ENCODE assay signal across 18 cellular contexts in the genomic region with DNA sequence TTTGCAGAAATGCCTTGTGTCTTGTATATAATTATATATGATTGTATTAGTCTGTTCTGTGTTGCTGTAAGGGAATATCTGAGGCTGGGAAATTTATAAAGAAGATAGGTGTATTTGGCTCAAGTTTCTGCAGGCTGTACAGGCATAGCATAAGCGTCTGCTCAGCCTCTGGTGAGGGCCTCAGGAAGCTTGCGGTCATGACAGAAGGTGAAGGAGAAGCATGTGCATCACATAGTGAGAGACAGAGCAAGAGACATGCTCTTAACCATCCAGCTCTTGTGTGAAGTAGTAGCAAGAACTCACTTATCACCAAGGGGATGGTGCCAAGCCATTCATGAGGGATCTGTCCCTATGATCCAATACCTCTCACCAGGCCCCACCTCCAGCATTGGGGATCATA. TPM values are rescaled to one million over a fixed set of nuclear protein-coding genes. Genes with fewer than 3 reads are reported as not detected.
A peak's percentile ranks its signal among the peaks of the same experiment; 100 is the strongest.
DNase-seq lines count a peak whose midpoint lies in the region; ATAC-seq, FAIRE-seq and TF ChIP-seq lines count a peak whose summit lies in the region.
"Had no signal": no experiment of that assay in that cellular context is flagged by ENCODE, and none has a peak within 500 bp of the region (broad histone marks: within the 10 kb centered on the region; RNA-seq: fewer than 3 reads in every experiment).

No MANE protein-coding gene starts in this region.

- H3K9ac ChIP-seq in IMR-90 (ENCODE audit: low read depth, low read length) (no peak overlapping the region), trophoblast cell (ENCODE audit: low read length) (no peak overlapping the region)
- H3K9ac ChIP-seq: BLaER1 treated with 17β-estradiol and CSF1 and Interleukin-3, amounts not matched to agents 10 nM and 100 nM; GM23248 had no signal

- no TSS peak for BruUV-seq in IMR-90 (replicated peaks; lab: Mats Ljungman, UMichigan)

- H2BK20ac ChIP-seq in IMR-90 (ENCODE audit: low read depth, low read length), result peak overlapping the region; percentile 75

- peak overlapping the region; percentile 38 for H3K14ac ChIP-seq in IMR-90 (replicated peaks; ENCODE audit: low read depth, low read length)
- no peak overlapping the region for H3K14ac ChIP-seq in trophoblast cell (ENCODE audit: low read length)

- H3K4me3 ChIP-seq in A549 (no peak overlapping the region), IMR-90 (ENCODE audit: insufficient read depth, low read depth, low read length) (no peak overlapping the region), SJSA1 (no peak overlapping the region), trophoblast cell (ENCODE audit: low read depth, low read length) (no peak overlapping the region)
- H3K4me3 ChIP-seq: BLaER1 treated with 17β-estradiol and CSF1 and Interleukin-3, amounts not matched to agents 10 nM and 100 nM; GM23248 had no signal

- TF ChIP-seq POLR2A in A549 (IDR thresholded peaks at IDR 0.05; ENCODE audit: low read length), result no peak
- TF ChIP-seq POLR2A in IMR-90 (IDR thresholded peaks at IDR 0.05; ENCODE audit: low read depth, low read length), result no peak

- peak overlapping the region; percentile 66; the same call in 1 of the 2 replicates for H3K18ac ChIP-seq in IMR-90 (ENCODE audit: low read depth, low read length)
- H3K18ac ChIP-seq in trophoblast cell (ENCODE audit: low read length), result no peak overlapping the region

- no peak overlapping the region for H4K12ac ChIP-seq in trophoblast cell (ENCODE audit: low read depth, low read length)

- POLR2A ChIA-PET in A549 (lab: Yijun Ruan, JAX), result interaction anchor here (0.6 kb wide), 1 partner anchor 52 kb away, joined by 3 read pairs; no protein-coding TSS in a partner anchor
- POLR2A ChIA-PET in IMR-90 (lab: Charles Lee; ENCODE audit: unreplicated experiment), result interaction anchor here (0.9 kb wide), 1 partner anchor 16 kb away, joined by 3 read pairs; no protein-coding TSS in a partner anchor

- H3K27ac ChIP-seq in A549 (peak overlapping the region in 1 of 2 experiments; percentile 69; a peak in 4 of 6 replicates), IMR-90 (ENCODE audit: insufficient read depth, low read length) (no peak overlapping the region; the same call in 1 of the 2 replicates), SJSA1 (peak overlapping the region; percentile 75; the same call in 1 of the 2 replicates), trophoblast cell (ENCODE audit: low read depth, low read length) (no peak overlapping the region)
- H3K27ac ChIP-seq: BLaER1 treated with 17β-estradiol and CSF1 and Interleukin-3, amounts not matched to agents 10 nM and 100 nM; GM23248 had no signal

- dilution Hi-C loops in IMR-90 (cut with HindIII; ENCODE audit: low sequenced_read_pairs, unreplicated experiment), result no loop called here

- TF ChIP-seq CTCF in A549 (IDR thresholded peaks at IDR 0.05) (no peak), IMR-90 (conservative IDR thresholded peaks at IDR 0.05; ENCODE audit: low read depth, low read length) (no peak)

- no peak for TF ChIP-seq RAD21 in A549 (conservative IDR thresholded peaks at IDR 0.05 in 1 of 2, IDR thresholded peaks at IDR 0.05 in 1 of 2)
- no peak for TF ChIP-seq RAD21 in IMR-90 (IDR thresholded peaks at IDR 0.05; ENCODE audit: low read length)

- H2BK120ac ChIP-seq in IMR-90 (ENCODE audit: low read depth, low read length) (peak overlapping the region; percentile 24), trophoblast cell (ENCODE audit: insufficient read depth, low read length, poor library complexity) (no peak overlapping the region)

- in situ Hi-C loops in IMR-90 (cut with MboI; ENCODE audit: low sequenced_read_pairs), result no loop called here

- peaks cover 7% of the 10 kb centered on the region for H3K36me3 ChIP-seq in IMR-90 (ENCODE audit: control insufficient read depth, insufficient read depth, low read length)
- peaks cover 35% of the 10 kb centered on the region for H3K36me3 ChIP-seq in SJSA1
- H3K36me3 ChIP-seq in trophoblast cell (ENCODE audit: control insufficient read depth in 1 of 2, insufficient read depth in 2 of 2, low read length in 2 of 2), result peaks cover 4 to 12% of the 10 kb centered on the region in 2 experiments
- H3K36me3 ChIP-seq: BLaER1 treated with 17β-estradiol and CSF1 and Interleukin-3, amounts not matched to agents 10 nM and 100 nM had no signal

- H4K91ac ChIP-seq in IMR-90 (ENCODE audit: insufficient read depth, low read depth, low read length), result no peak overlapping the region
- no peak overlapping the region for H4K91ac ChIP-seq in trophoblast cell (ENCODE audit: low read depth, low read length)

- no peaks in the 10 kb centered on the region; the same call in 1 of the 2 replicates for H4K20me1 ChIP-seq in IMR-90 (ENCODE audit: insufficient read depth, low read length)
- H4K20me1 ChIP-seq: BLaER1 treated with 17β-estradiol and CSF1 and Interleukin-3, amounts not matched to agents 10 nM and 100 nM had no signal

- no peak overlapping the region for H4K5ac ChIP-seq in IMR-90 (ENCODE audit: low read depth, low read length)

- H3K27me3 ChIP-seq in IMR-90 (ENCODE audit: control insufficient read depth, insufficient read depth, low read length) (no peaks in the 10 kb centered on the region), SJSA1 (replicated peaks) (no peaks in the 10 kb centered on the region), trophoblast cell (ENCODE audit: insufficient read depth, low read length) (no peaks in the 10 kb centered on the region)

- H2AK9ac ChIP-seq in IMR-90 (replicated peaks; ENCODE audit: low read depth, low read length, poor library complexity), result no peak overlapping the region

- H3K4ac ChIP-seq in IMR-90 (ENCODE audit: low read depth, low read length) (peak overlapping the region; percentile 28; the same call in 1 of the 2 replicates), trophoblast cell (ENCODE audit: low read depth, low read length) (no peak overlapping the region)

- CTCF ChIA-PET in A549 (lab: Yijun Ruan, JAX) (interaction anchor here (0.9 to 1.0 kb wide), 2 partner anchors 17 to 34 kb away, joined by 3 read pairs; no protein-coding TSS in a partner anchor), IMR-90 (lab: Yijun Ruan, JAX) (no interaction called here)

- H2AK5ac ChIP-seq in IMR-90 (ENCODE audit: low read depth, low read length) (peak overlapping the region; percentile 63), trophoblast cell (ENCODE audit: low read length) (no peak overlapping the region)

- no peak overlapping the region for H3K56ac ChIP-seq in IMR-90 (ENCODE audit: extremely low read depth, insufficient read depth, low read length)

- H3K79me1 ChIP-seq in IMR-90 (ENCODE audit: low read depth in 1 of 2, low read length in 2 of 2) (peaks cover 21 to 57% of the 10 kb centered on the region in 2 experiments), trophoblast cell (ENCODE audit: low read length) (peaks cover 3% of the 10 kb centered on the region)

- peak overlapping the region; percentile 36; the same call in 2 of the 3 replicates for H2BK15ac ChIP-seq in IMR-90 (ENCODE audit: low read depth, low read length)

- H3K9me3 ChIP-seq in A549, result peaks cover 4% of the 10 kb centered on the region; the same call in 1 of the 3 replicates
- no peaks in the 10 kb centered on the region for H3K9me3 ChIP-seq in IMR-90 (ENCODE audit: control insufficient read depth, insufficient read depth, low read length)
- no peaks in the 10 kb centered on the region for H3K9me3 ChIP-seq in SJSA1 (replicated peaks)
- peaks cover 2% of the 10 kb centered on the region for H3K9me3 ChIP-seq in trophoblast cell (ENCODE audit: insufficient read depth, low read depth, low read length)

- peaks cover 3% of the 10 kb centered on the region for H3K79me2 ChIP-seq in trophoblast cell (ENCODE audit: control insufficient read depth, insufficient read depth, low read length, poor library complexity)

- intact Hi-C loops in IMR-90 (cut with micrococcal nuclease), result no loop called here

- peak overlapping the region; percentile 19 for H3K23ac ChIP-seq in IMR-90 (ENCODE audit: low read depth, low read length)
- H3K23ac ChIP-seq in trophoblast cell (ENCODE audit: low read length), result no peak overlapping the region

- H3K4me1 ChIP-seq in A549 (peaks cover 70% of the 10 kb centered on the region), IMR-90 (ENCODE audit: control insufficient read depth, insufficient read depth, low read length) (peaks cover 18% of the 10 kb centered on the region), SJSA1 (replicated peaks) (peaks cover 70% of the 10 kb centered on the region), trophoblast cell (ENCODE audit: control insufficient read depth in 1 of 2, insufficient read depth in 2 of 2, low read length in 2 of 2) (peaks cover 3% of the 10 kb centered on the region in 2 experiments)

- H3K4me2 ChIP-seq in A549 (peak overlapping the region; percentile 27; the same call in 2 of the 3 replicates), IMR-90 (ENCODE audit: low read depth, low read length) (no peak overlapping the region), trophoblast cell (ENCODE audit: low read length) (no peak overlapping the region)
- H3K4me2 ChIP-seq: BLaER1 treated with 17β-estradiol and CSF1 and Interleukin-3, amounts not matched to agents 10 nM and 100 nM had no signal

- ATAC-seq in A549 (no peak), IMR-90 (ENCODE audit: low read depth) (no peak)
- ATAC-seq: CD8-positive, alpha-beta T cell; HepG2 had no signal

- H2AFZ ChIP-seq in IMR-90 (replicated peaks; ENCODE audit: low read length, poor library complexity), result no peak overlapping the region
- H2AFZ ChIP-seq in trophoblast cell (ENCODE audit: insufficient read depth, low read length, poor library complexity), result no peak overlapping the region
- H2AFZ ChIP-seq: GM23248 had no signal

- no peak for TF ChIP-seq EP300 in A549 (IDR thresholded peaks at IDR 0.05)

- no peak overlapping the region for H2BK5ac ChIP-seq in IMR-90 (ENCODE audit: low read depth, low read length, poor library complexity, severe bottlenecking)
- H2BK5ac ChIP-seq in trophoblast cell (ENCODE audit: low read depth, low read length, poor library complexity), result no peak overlapping the region

- no peak for DNase-seq in A549 (ENCODE audit: low read depth in 1 of 2, low spot score in 1 of 2)
- DNase-seq in IMR-90, result no peak
- no peak for DNase-seq in SJSA1 (ENCODE audit: low read depth in 1 of 2, low spot score in 2 of 2)
- DNase-seq in trophoblast cell, result no peak
- DNase-seq in effector CD4-positive, alpha-beta T cell, result no peak
- DNase-seq in stimulated activated naive CD4-positive, alpha-beta T cell (lab: John Stamatoyannopoulos, UW), result no peak
- DNase-seq in dedifferentiated amniotic fluid mesenchymal stem cell (ENCODE audit: extremely low spot score), result no peak
- DNase-seq: 8988T; CD8-positive, alpha-beta T cell; DMS 273 treated with DMSO at 0.1 percent for 48 hours; GM23248; HCEC 1CT had no signal

- peaks cover 7% of the 10 kb centered on the region for H3K9me1 ChIP-seq in IMR-90 (ENCODE audit: insufficient read depth, low read length)

- no peak for FAIRE-seq in A549 (lab: Jason Lieb, UNC)
- FAIRE-seq: G401.6, GM12891, GM19239, HepG2, HTR-8/SVneo had no signal

- peak overlapping the region in 1 of 2 experiments; percentile 22; a peak in 1 of 4 replicates for H4K8ac ChIP-seq in IMR-90 (ENCODE audit: low read depth in 2 of 2, low read length in 2 of 2)
- peak overlapping the region; percentile 71 for H4K8ac ChIP-seq in trophoblast cell (ENCODE audit: low read depth, low read length)

- WGBS in A549 (ENCODE audit: missing lambda C conversion rate), result 95% methylated on average over 2 of the region's 2 CpGs
- no CpG with 5 or more reads among the region's 2 CpGs for WGBS in IMR-90 (ENCODE audit: extremely low coverage in 2 of 2, insufficient read length in 1 of 2), 2 experiments
- WGBS in trophoblast cell (ENCODE audit: extremely low coverage, insufficient coverage, insufficient read length), result no CpG with 5 or more reads among the region's 2 CpGs

- H2BK12ac ChIP-seq in trophoblast cell (ENCODE audit: low read length), result no peak overlapping the region

RNA-seq across cellular contexts. Expression of gene DCBLD1, which starts 6.5 kb away (rescaled TPM):
- polyA plus RNA-seq in A549 (2011; rRNA removed) (39.3 and 49.1 TPM in 2 replicates), A549 (2017; fragmentation: RNase III; extraction: RNeasy Plus Mini Kit Qiagen cat#74134 plus additional on column Dnase treatment) (48.0 to 60.4 TPM (median 58.4 TPM) in 3 replicates), IMR-90 (2012; rRNA removed) (20.1 and 21.1 TPM in 2 replicates)
- polyA plus RNA-seq in A549 (2012; cell fraction: cytosol; rRNA removed), result 14.1 and 18.1 TPM in 2 replicates
- polyA plus RNA-seq in A549 (2012; cell fraction: nucleus; rRNA removed), result 37.0 and 37.9 TPM in 2 replicates
- 31.1 and 35.7 TPM in 2 replicates for polyA minus RNA-seq in A549 (2011; rRNA and poly(A)+ RNA removed)
- 27.8 and 30.0 TPM in 2 replicates for total RNA-seq in IMR-90 (2012; rRNA removed)
- 8.5 and 14.8 TPM in 2 replicates for polyA plus RNA-seq in IMR-90 (2012; cell fraction: cytosol; rRNA removed)
- 34.3 and 36.6 TPM in 2 replicates for polyA plus RNA-seq in IMR-90 (2012; cell fraction: nucleus; rRNA removed; ENCODE audit: low replicate concordance)
- 39.6 and 59.1 TPM in 2 replicates for total RNA-seq in SJSA1 (2014; rRNA removed; shearing (Covaris generic))
- 29.5 and 31.4 TPM in 2 replicates for polyA plus RNA-seq in trophoblast cell (2013)
